Comparison of ENCODE assay signal across 15 cellular contexts in genomic region chr2:121969155-121969554, GRCh38.
DNase-seq lines count a peak whose midpoint lies in the region; ATAC-seq and TF ChIP-seq lines count a peak whose summit lies in the region.
"Had no signal": no experiment of that assay in that cellular context is flagged by ENCODE, and none has a peak within 500 bp of the region (broad histone marks: within the 10 kb centered on the region; RNA-seq: fewer than 3 reads in every experiment).

No MANE protein-coding gene starts in this region.

- no peaks in the 10 kb centered on the region for H3K27me3 Mint-ChIP-seq in GM23338 (ENCODE audit: insufficient read depth, low read depth, poor library complexity)
- peaks cover 15% of the 10 kb centered on the region for H3K27me3 Mint-ChIP-seq in chondrocyte (ENCODE audit: low read depth)
- peaks cover 7% of the 10 kb centered on the region for H3K27me3 Mint-ChIP-seq in stimulated activated memory B cell treated with anti-CD40 and anti-IgM and Interleukin-4, amounts not matched to agents 10 μg/mL and 1 μg/mL and 100 μg/mL, for 72 hours

- H3F3A ChIP-seq in GM23338 (replicated peaks; ENCODE audit: low read depth), result no peaks in the 10 kb centered on the region

- H3K4me2 ChIP-seq in GM23338, result no peak overlapping the region

- no peaks in the 10 kb centered on the region for H3K36me3 Mint-ChIP-seq in GM23338 (ENCODE audit: low read depth)
- H3K36me3 Mint-ChIP-seq in chondrocyte (ENCODE audit: low read depth), result no peaks in the 10 kb centered on the region
- H3K36me3 Mint-ChIP-seq in stimulated activated memory B cell treated with anti-CD40 and anti-IgM and Interleukin-4, amounts not matched to agents 10 μg/mL and 1 μg/mL and 100 μg/mL, for 72 hours, result no peaks in the 10 kb centered on the region

- ATAC-seq in GM23338, result no peak
- ATAC-seq in stimulated activated memory B cell treated with anti-CD40 and anti-IgM and Interleukin-4, amounts not matched to agents 10 μg/mL and 1 μg/mL and 100 μg/mL, for 72 hours, result no peak
- no peak for ATAC-seq in activated CD4-positive, CD25-positive, alpha-beta regulatory T cell treated with anti-CD3 and anti-CD28 coated beads, Interleukin-2, amount 50 U/mL, for 24 hours
- ATAC-seq: GM12878 had no signal

- no peaks in the 10 kb centered on the region for H3K79me2 ChIP-seq in GM23338 (replicated peaks; ENCODE audit: insufficient read depth)

- H3K9me3 Mint-ChIP-seq in GM23338 (no peaks in the 10 kb centered on the region), chondrocyte (ENCODE audit: low read depth) (no peaks in the 10 kb centered on the region)
- no peaks in the 10 kb centered on the region for H3K9me3 Mint-ChIP-seq in stimulated activated memory B cell treated with anti-CD40 and anti-IgM and Interleukin-4, amounts not matched to agents 10 μg/mL and 1 μg/mL and 100 μg/mL, for 72 hours
- H3K9me3 Mint-ChIP-seq: activated CD4-positive, alpha-beta memory T cell treated with anti-CD3 and anti-CD28 coated beads, Interleukin-2, amount 10 ng/mL, durations not matched to agents 7 days and 5 days had no signal

- peak overlapping the region; percentile 86; the same call in 1 of the 2 replicates for H2AFZ ChIP-seq in GM23338

- H3K9me2 ChIP-seq in GM23338 (ENCODE audit: insufficient read depth), result 0 out of 2 replicates have a peak, but pooled peaks cover 3% of the 10 kb centered on the region

- no peaks in the 10 kb centered on the region for H3K36me3 ChIP-seq in GM23338 (ENCODE audit: insufficient read depth)

- TF ChIP-seq CTCF in GM23338 (conservative IDR thresholded peaks at IDR 0.05; ENCODE audit: low read depth in 2 of 2) (no peak), chondrocyte (IDR thresholded peaks at IDR 0.05) (no peak)

- no peaks in the 10 kb centered on the region for H4K20me1 ChIP-seq in GM23338 (replicated peaks; ENCODE audit: insufficient read depth)

- H3K27ac Mint-ChIP-seq in GM23338 (no peak overlapping the region), chondrocyte (ENCODE audit: unreplicated experiment) (peak overlapping the region; percentile 73)
- H3K27ac Mint-ChIP-seq in stimulated activated memory B cell treated with anti-CD40 and anti-IgM and Interleukin-4, amounts not matched to agents 10 μg/mL and 1 μg/mL and 100 μg/mL, for 72 hours, result no peak overlapping the region
- H3K27ac Mint-ChIP-seq: activated CD4-positive, alpha-beta memory T cell treated with anti-CD3 and anti-CD28 coated beads, Interleukin-2, amount 10 ng/mL, durations not matched to agents 7 days and 5 days had no signal

- no peak overlapping the region for H3K27ac ChIP-seq in GM23338 (ENCODE audit: low read depth)
- H3K27ac ChIP-seq: RWPE1 had no signal

- H3K4me3 ChIP-seq in GM23338, result no peak overlapping the region
- H3K4me3 ChIP-seq: GM12878 had no signal

- H3K27me3 ChIP-seq in GM23338 (ENCODE audit: insufficient read depth), result no peaks in the 10 kb centered on the region

- DNase-seq in GM23338 (ENCODE audit: low spot score) (no peak), chondrocyte (ENCODE audit: low spot score) (no peak), inferior parietal cortex (ENCODE audit: extremely low spot score) (peak; percentile 45), stromal cell of bone marrow (ENCODE audit: low read depth) (peak; percentile 6)
- DNase-seq in stimulated activated naive CD4-positive, alpha-beta T cell (lab: John Stamatoyannopoulos, UW), result no peak
- DNase-seq in activated CD4-positive, alpha-beta T cell treated with anti-CD3 and anti-CD28 coated beads for 4 hours, result no peak
- DNase-seq: activated CD4-positive, alpha-beta memory T cell treated with anti-CD3 and anti-CD28 coated beads, Interleukin-2, amount 10 ng/mL, durations not matched to agents 7 days and 5 days; activated gamma-delta T cell treated with Interleukin-2 at 50 U/mL for 16 hours; NCI-H1694 treated with DMSO at 0.1 percent for 48 hours; NCI-H524 treated with DMSO at 0.1 percent for 48 hours; stimulated activated CD4-positive, alpha-beta T cell treated with anti-CD3 and anti-CD28 coated beads, Interleukin-15, amount 100 ng/mL, for 24 hours had no signal

- H3K4me1 Mint-ChIP-seq in GM23338 (peaks cover 14% of the 10 kb centered on the region), chondrocyte (ENCODE audit: low read depth) (peaks cover 22% of the 10 kb centered on the region)
- peaks cover 7% of the 10 kb centered on the region for H3K4me1 Mint-ChIP-seq in stimulated activated memory B cell treated with anti-CD40 and anti-IgM and Interleukin-4, amounts not matched to agents 10 μg/mL and 1 μg/mL and 100 μg/mL, for 72 hours
- H3K4me1 Mint-ChIP-seq: activated CD4-positive, alpha-beta memory T cell treated with anti-CD3 and anti-CD28 coated beads, Interleukin-2, amount 10 ng/mL, durations not matched to agents 7 days and 5 days had no signal

- H3K4me3 Mint-ChIP-seq in GM23338 (no peak overlapping the region), chondrocyte (ENCODE audit: unreplicated experiment) (peak overlapping the region; percentile 3)
- no peak overlapping the region for H3K4me3 Mint-ChIP-seq in stimulated activated memory B cell treated with anti-CD40 and anti-IgM and Interleukin-4, amounts not matched to agents 10 μg/mL and 1 μg/mL and 100 μg/mL, for 72 hours
- H3K4me3 Mint-ChIP-seq: activated CD4-positive, alpha-beta memory T cell treated with anti-CD3 and anti-CD28 coated beads, Interleukin-2, amount 10 ng/mL, durations not matched to agents 7 days and 5 days had no signal

- peaks cover 4% of the 10 kb centered on the region; the same call in 1 of the 2 replicates for H3K4me1 ChIP-seq in GM23338 (ENCODE audit: insufficient read depth)

TF ChIP-seq in GM23338, 12 proteins besides CTCF, POLR2A, EP300 and RAD21 (continues in another document):
- TF ChIP-seq EZH2phosphoT487 (IDR thresholded peaks at IDR 0.05; ENCODE audit: unreplicated experiment) (no peak), POLR2AphosphoS5 (IDR thresholded peaks at IDR 0.05; ENCODE audit: low read depth) (no peak), REST (IDR thresholded peaks at IDR 0.05; ENCODE audit: unreplicated experiment) (no peak), ZNF331 (CRISPR knock-in tag; IDR thresholded peaks at IDR 0.05; ENCODE audit: low read depth) (no peak), EZH2 (IDR thresholded peaks at IDR 0.05; ENCODE audit: low read depth, unreplicated experiment) (no peak), STAT1 (IDR thresholded peaks at IDR 0.05; ENCODE audit: unreplicated experiment) (no peak), CREB1 (CRISPR knock-in tag; IDR thresholded peaks at IDR 0.05; ENCODE audit: low read depth) (no peak)

Comparison
In these comparisons a context has a peak if more than half of its experiments do, and no peak if none do; other contexts are left out.
1. DNase-seq: peak in inferior parietal cortex (single experiment) and stromal cell of bone marrow (single experiment); none in GM23338 (single experiment), chondrocyte (single experiment), stimulated activated naive CD4-positive, alpha-beta T cell (0 of 6) and activated CD4-positive, alpha-beta T cell treated with anti-CD3 and anti-CD28 coated beads for 4 hours (0 of 2).